38 cellular contexts compared by ENCODE assay signal in the genomic region with DNA sequence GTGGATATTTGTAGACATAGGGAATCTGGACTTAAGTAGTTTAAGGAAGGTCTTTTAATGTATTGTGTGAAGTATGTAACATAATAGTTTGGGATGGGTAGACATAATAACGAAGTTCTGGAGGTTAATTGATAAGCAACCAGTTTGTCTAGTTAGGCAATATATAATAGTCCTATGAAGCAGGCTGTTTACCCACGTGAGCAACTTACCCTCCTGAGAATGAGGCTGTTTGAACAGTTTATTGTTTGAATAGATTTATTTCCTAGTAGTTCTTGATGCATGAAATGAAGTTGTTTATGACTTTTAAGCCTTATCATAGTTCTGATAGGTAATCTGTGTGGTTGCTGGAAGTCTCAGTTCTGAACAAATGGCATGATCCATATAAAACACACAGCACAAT.
"Had no signal": no experiment of that assay in that cellular context is flagged by ENCODE, and none has a peak within 500 bp of the region (broad histone marks: within the 10 kb centered on the region; RNA-seq: fewer than 3 reads in every experiment).

No MANE protein-coding gene starts in this region.

- H3K27ac Mint-ChIP-seq: activated B cell treated with CpG ODN at 0.5 μM for 24 hours; activated CD4-positive, alpha-beta memory T cell treated with anti-CD3 and anti-CD28 coated beads for 36 hours; activated CD8-positive, alpha-beta memory T cell treated with anti-CD3 and anti-CD28 coated beads, Interleukin-2, amount 10 ng/mL, durations not matched to agents 7 days and 5 days; activated naive CD4-positive, alpha-beta T cell treated with anti-CD3 and anti-CD28 coated beads, Interleukin-2, amount 10 ng/mL, durations not matched to agents 7 days and 5 days; activated naive CD8-positive, alpha-beta T cell; activated naive CD8-positive, alpha-beta T cell treated with anti-CD3 and anti-CD28 coated beads, Interleukin-2, amount 50 U/mL, for 24 hours; brain; T-cell had no signal

- DNase-seq: activated B cell treated with CpG ODN at 0.5 μM for 24 hours; activated CD4-positive, alpha-beta memory T cell treated with anti-CD3 and anti-CD28 coated beads for 36 hours; activated CD4-positive, alpha-beta T cell treated with anti-CD3 and anti-CD28 coated beads for 4 hours; activated CD4-positive, alpha-beta T cell treated with anti-CD3 and anti-CD28 coated beads, Interleukin-2, amount 50 U/mL, for 1 hour; activated CD4-positive, CD25-positive, alpha-beta regulatory T cell treated with anti-CD3 and anti-CD28 coated beads, Interleukin-2, amount 50 U/mL, for 72 hours; activated CD8-positive, alpha-beta memory T cell treated with anti-CD3 and anti-CD28 coated beads for 24 hours; activated CD8-positive, alpha-beta memory T cell treated with anti-CD3 and anti-CD28 coated beads, Interleukin-2, amount 10 ng/mL, durations not matched to agents 7 days and 5 days; activated CD8-positive, alpha-beta memory T cell treated with anti-CD3 and anti-CD28 coated beads, Interleukin-2, amount 50 U/mL, for 48 hours; activated effector memory CD4-positive, alpha-beta T cell treated with Interleukin-2 at 50 U/mL for 16 hours; activated naive CD4-positive, alpha-beta T cell treated with anti-CD3 and anti-CD28 coated beads, Interleukin-2, amount 10 ng/mL, durations not matched to agents 7 days and 5 days; activated naive CD8-positive, alpha-beta T cell treated with anti-CD3 and anti-CD28 coated beads, Interleukin-2, amount 50 U/mL, for 24 hours; activated T-cell treated with anti-CD3 and anti-CD28 coated beads, Interleukin-2, amount 50 U/mL, for 48 hours; anterior cingulate cortex; caudate nucleus; Kasumi-1; KG1; MG63; NCI-H1048; NCI-H1105 treated with DMSO at 0.1 percent for 48 hours; NCI-H1436; NCI-H187; NCI-H2029 treated with DMSO at 0.1 percent for 48 hours; NCI-H345; NCI-H526 treated with DMSO at 0.1 percent for 48 hours; NK-92 treated with Interleukin-12 subunit alpha and Interleukin-12 subunit beta, amount 100 ng/mL, for 24 hours; PC-3; Peyer's patch; SIG-M5; T-cell; T-helper 2 cell; T-helper 9 cell had no signal

- H3K27ac ChIP-seq: Peyer's patch, RWPE1, VCaP had no signal

- H3K4me3 Mint-ChIP-seq: activated B cell treated with CpG ODN at 0.5 μM for 24 hours; activated CD4-positive, alpha-beta memory T cell treated with anti-CD3 and anti-CD28 coated beads for 36 hours; activated CD8-positive, alpha-beta memory T cell treated with anti-CD3 and anti-CD28 coated beads, Interleukin-2, amount 10 ng/mL, durations not matched to agents 7 days and 5 days; activated naive CD4-positive, alpha-beta T cell treated with anti-CD3 and anti-CD28 coated beads, Interleukin-2, amount 10 ng/mL, durations not matched to agents 7 days and 5 days; activated naive CD8-positive, alpha-beta T cell; activated naive CD8-positive, alpha-beta T cell treated with anti-CD3 and anti-CD28 coated beads, Interleukin-2, amount 50 U/mL, for 24 hours; brain; T-cell had no signal

- H3K9me3 Mint-ChIP-seq: brain had no signal

- H3K4me1 Mint-ChIP-seq: activated B cell treated with CpG ODN at 0.5 μM for 24 hours; activated CD8-positive, alpha-beta memory T cell treated with anti-CD3 and anti-CD28 coated beads, Interleukin-2, amount 10 ng/mL, durations not matched to agents 7 days and 5 days; activated naive CD4-positive, alpha-beta T cell treated with anti-CD3 and anti-CD28 coated beads, Interleukin-2, amount 10 ng/mL, durations not matched to agents 7 days and 5 days; activated naive CD8-positive, alpha-beta T cell treated with anti-CD3 and anti-CD28 coated beads, Interleukin-2, amount 50 U/mL, for 24 hours; brain; T-cell had no signal

- H3K9me3 ChIP-seq: MG63, Peyer's patch had no signal

- H3K4me3 ChIP-seq: MG63, Peyer's patch had no signal

- FAIRE-seq: bronchial epithelial cell had no signal

- ATAC-seq: activated CD8-positive, alpha-beta memory T cell treated with anti-CD3 and anti-CD28 coated beads, Interleukin-2, amount 10 ng/mL, durations not matched to agents 7 days and 5 days; activated naive CD8-positive, alpha-beta T cell treated with anti-CD3 and anti-CD28 coated beads, Interleukin-2, amount 50 U/mL, for 24 hours; PC-3; Right ventricle myocardium inferior; SK-N-SH treated with all-trans-retinoic acid at 6 μM for 48 hours; T-cell had no signal

- H3K27me3 Mint-ChIP-seq: activated B cell treated with CpG ODN at 0.5 μM for 24 hours; activated CD4-positive, alpha-beta memory T cell treated with anti-CD3 and anti-CD28 coated beads for 36 hours; activated CD8-positive, alpha-beta memory T cell treated with anti-CD3 and anti-CD28 coated beads, Interleukin-2, amount 10 ng/mL, durations not matched to agents 7 days and 5 days; activated naive CD4-positive, alpha-beta T cell treated with anti-CD3 and anti-CD28 coated beads, Interleukin-2, amount 10 ng/mL, durations not matched to agents 7 days and 5 days; activated naive CD8-positive, alpha-beta T cell; activated naive CD8-positive, alpha-beta T cell treated with anti-CD3 and anti-CD28 coated beads, Interleukin-2, amount 50 U/mL, for 24 hours; brain; T-cell had no signal
